Comparison of ENCODE assay signal across 8 cellular contexts in genomic region chr3:148319161-148319915, GRCh38.
DNase-seq lines count a peak whose midpoint lies in the region; ATAC-seq and TF ChIP-seq lines count a peak whose summit lies in the region.

No MANE protein-coding gene starts in this region.

- peaks cover 6% of the 10 kb centered on the region for H3K27me3 Mint-ChIP-seq in IgD-negative memory B cell
- H3K27me3 Mint-ChIP-seq in T-helper 2 cell treated with Interferon-gamma antibody and Interleukin-4, amounts not matched to agents 5 μg/mL and 100 μg/mL, for 36 hours (ENCODE audit: low read depth): no peaks in the 10 kb centered on the region

- peak; percentile 94 for ATAC-seq in GM18498 (IDR thresholded peaks at IDR 0.05; ENCODE audit: unreplicated experiment)
- ATAC-seq in GM21737 (IDR thresholded peaks at IDR 0.05; ENCODE audit: unreplicated experiment): peak; percentile 94

- intact Hi-C loops in posterior vena cava (cut with DNase I): no loop called here

- H3K4me3 Mint-ChIP-seq in IgD-negative memory B cell: peak overlapping the region; percentile 7 to 81 (median 46)
- H3K4me3 Mint-ChIP-seq in T-helper 2 cell treated with Interferon-gamma antibody and Interleukin-4, amounts not matched to agents 5 μg/mL and 100 μg/mL, for 36 hours: no peak overlapping the region

- no peak overlapping the region for H3K4me3 ChIP-seq in coronary artery

- H3K9me3 Mint-ChIP-seq in IgD-negative memory B cell: no peaks in the 10 kb centered on the region
- H3K9me3 Mint-ChIP-seq in T-helper 2 cell treated with Interferon-gamma antibody and Interleukin-4, amounts not matched to agents 5 μg/mL and 100 μg/mL, for 36 hours: peaks cover 5% of the 10 kb centered on the region

- DNase-seq in caudate nucleus (lab: John Stamatoyannopoulos, UW) (peak in 1 of 61 donors; percentile 16), GM19238 (ENCODE audit: insufficient read length, low spot score) (no peak), coronary artery (ENCODE audit: low spot score) (no peak), posterior vena cava (ENCODE audit: low spot score) (no peak)
- no peak for DNase-seq in T-helper 2 cell treated with Interferon-gamma antibody and Interleukin-4, amounts not matched to agents 5 μg/mL and 100 μg/mL, for 36 hours (ENCODE audit: low spot score)

- no peak for TF ChIP-seq CTCF in coronary artery (IDR thresholded peaks at IDR 0.05)

- peak overlapping the region in 2 of 3 donors; percentile 6 to 63 for H3K27ac Mint-ChIP-seq in IgD-negative memory B cell
- H3K27ac Mint-ChIP-seq in T-helper 2 cell treated with Interferon-gamma antibody and Interleukin-4, amounts not matched to agents 5 μg/mL and 100 μg/mL, for 36 hours: no peak overlapping the region

- peaks cover 5 to 10% (median 8%) of the 10 kb centered on the region in 3 donors for H3K4me1 Mint-ChIP-seq in IgD-negative memory B cell
- peaks cover 3% of the 10 kb centered on the region for H3K4me1 Mint-ChIP-seq in T-helper 2 cell treated with Interferon-gamma antibody and Interleukin-4, amounts not matched to agents 5 μg/mL and 100 μg/mL, for 36 hours (ENCODE audit: low read depth)

- no peaks in the 10 kb centered on the region for H3K36me3 Mint-ChIP-seq in IgD-negative memory B cell
- no peaks in the 10 kb centered on the region for H3K36me3 Mint-ChIP-seq in T-helper 2 cell treated with Interferon-gamma antibody and Interleukin-4, amounts not matched to agents 5 μg/mL and 100 μg/mL, for 36 hours (ENCODE audit: low read depth)

- H3K27ac ChIP-seq in caudate nucleus (ENCODE audit: low read depth, low read length) (peak overlapping the region; percentile 59), coronary artery (no peak overlapping the region)
